17 cellular contexts compared by ENCODE assay signal in genomic region chr1:36436820-36437219, GRCh38. TPM values are rescaled to one million over a fixed set of nuclear protein-coding genes. Genes with fewer than 3 reads are reported as not detected.
A peak's percentile ranks its signal among the peaks of the same experiment; 100 is the strongest.
DNase-seq lines count a peak whose midpoint lies in the region; ATAC-seq and TF ChIP-seq lines count a peak whose summit lies in the region.
"Had no signal": no experiment of that assay in that cellular context is flagged by ENCODE, and none has a peak within 500 bp of the region (broad histone marks: within the 10 kb centered on the region; RNA-seq: fewer than 3 reads in every experiment).

No MANE protein-coding gene starts in this region.

- no peaks in the 10 kb centered on the region for H3K9me3 Mint-ChIP-seq in activated T-helper 17 cell treated with anti-CD3 and anti-CD28 coated beads, Interleukin-2, amount 50 U/mL, for 72 hours
- H3K9me3 Mint-ChIP-seq: activated CD4-positive, alpha-beta T cell treated with anti-CD3 and anti-CD28 coated beads, Interleukin-2, amount 10 ng/mL, durations not matched to agents 7 days and 5 days; activated naive CD4-positive, alpha-beta T cell treated with anti-CD3 and anti-CD28 coated beads, Interleukin-2, amount 50 U/mL, for 24 hours; stimulated activated naive CD8-positive, alpha-beta T cell treated with anti-CD3 and anti-CD28 coated beads, Interleukin-15, amount 100 ng/mL, for 72 hours had no signal

- TF ChIP-seq POLR2A in HCT116 (IDR thresholded peaks at IDR 0.05; ENCODE audit: borderline replicate concordance, extremely low read depth, insufficient read depth, insufficient read length): no peak
- TF ChIP-seq POLR2A in tibial nerve (IDR thresholded peaks at IDR 0.05): no peak

- ATAC-seq in HCT116: peak; percentile 88
- peak; percentile 6 for ATAC-seq in activated T-helper 17 cell treated with anti-CD3 and anti-CD28 coated beads, Interleukin-2, amount 50 U/mL, for 72 hours (replicated peaks)
- ATAC-seq: left cardiac atrium; stimulated activated naive CD8-positive, alpha-beta T cell treated with anti-CD3 and anti-CD28 coated beads, Interleukin-15, amount 100 ng/mL, for 72 hours had no signal

- CTCF ChIA-PET in HCT116 (lab: Charles Lee): no interaction called here

- TF ChIP-seq CTCF in HCT116 (IDR thresholded peaks at IDR 0.05 in 2 of 3, conservative IDR thresholded peaks at IDR 0.05 in 1 of 3; ENCODE audit: borderline replicate concordance in 1 of 3, insufficient read depth in 1 of 3, low read depth in 2 of 3, low read length in 2 of 3) (no peak), tibial nerve (IDR thresholded peaks at IDR 0.05) (no peak)

- peak; percentile 21; the same call in 1 of the 2 replicates for TF ChIP-seq RAD21 in HCT116 (IDR thresholded peaks at IDR 0.05; ENCODE audit: low read depth)

- WGBS in tibial nerve, 2 donors: 87 to 88% methylated on average over 1 of the region's 1 CpG

- peaks cover 16 to 28% of the 10 kb centered on the region in 2 experiments for H3K4me1 ChIP-seq in HCT116 (ENCODE audit: control insufficient read depth in 1 of 2, insufficient read depth in 2 of 2, low read length in 2 of 2)
- H3K4me1 ChIP-seq in tibial nerve: no peaks in the 10 kb centered on the region
- H3K4me1 ChIP-seq: right atrium auricular region, vagina had no signal

- H3K9me2 ChIP-seq in HCT116 (ENCODE audit: insufficient read depth): no peaks in the 10 kb centered on the region

- H3K9me3 ChIP-seq in HCT116 (ENCODE audit: control insufficient read depth in 1 of 2, insufficient read depth in 1 of 2, low read depth in 1 of 2, low read length in 2 of 2) (no peaks in the 10 kb centered on the region), tibial nerve (no peaks in the 10 kb centered on the region)
- H3K9me3 ChIP-seq: right atrium auricular region, vagina had no signal

- H3K4me3 ChIP-seq in HCT116 (replicated peaks in 1 of 2; ENCODE audit: low read depth in 1 of 2, low read length in 2 of 2) (peak overlapping the region in 1 of 2 experiments; percentile 51; a peak in 2 of 4 replicates), tibial nerve (no peak overlapping the region)
- H3K4me3 ChIP-seq: right atrium auricular region, vagina had no signal

- H3K4me3 Mint-ChIP-seq in activated T-helper 17 cell treated with anti-CD3 and anti-CD28 coated beads, Interleukin-2, amount 50 U/mL, for 72 hours: no peak overlapping the region
- H3K4me3 Mint-ChIP-seq: activated CD4-positive, alpha-beta T cell treated with anti-CD3 and anti-CD28 coated beads, Interleukin-2, amount 10 ng/mL, durations not matched to agents 7 days and 5 days; activated naive CD4-positive, alpha-beta T cell treated with anti-CD3 and anti-CD28 coated beads, Interleukin-2, amount 50 U/mL, for 24 hours; stimulated activated naive CD8-positive, alpha-beta T cell treated with anti-CD3 and anti-CD28 coated beads, Interleukin-15, amount 100 ng/mL, for 72 hours had no signal

- no peaks in the 10 kb centered on the region for H3K27me3 Mint-ChIP-seq in activated T-helper 17 cell treated with anti-CD3 and anti-CD28 coated beads, Interleukin-2, amount 50 U/mL, for 72 hours
- H3K27me3 Mint-ChIP-seq: activated CD4-positive, alpha-beta T cell treated with anti-CD3 and anti-CD28 coated beads, Interleukin-2, amount 10 ng/mL, durations not matched to agents 7 days and 5 days; activated naive CD4-positive, alpha-beta T cell treated with anti-CD3 and anti-CD28 coated beads, Interleukin-2, amount 50 U/mL, for 24 hours; stimulated activated naive CD8-positive, alpha-beta T cell treated with anti-CD3 and anti-CD28 coated beads, Interleukin-15, amount 100 ng/mL, for 72 hours had no signal

- peak; percentile 31 for DNase-seq in A172 (ENCODE audit: low spot score)
- peak; percentile 75 for DNase-seq in HCT116 (ENCODE audit: low read depth, low spot score)
- peak; percentile 67 for DNase-seq in iris pigment epithelial cell (ENCODE audit: low read depth)
- DNase-seq in tibial nerve (ENCODE audit: low spot score in 2 of 2): no peak
- no peak for DNase-seq in activated naive CD4-positive, alpha-beta T cell treated with Interleukin-2 at 50 U/mL for 16 hours
- DNase-seq in RPMI8226: no peak
- DNase-seq in NCI-H748 treated with DMSO at 0.1 percent for 48 hours (lab: John Stamatoyannopoulos, UW): no peak
- DNase-seq: activated CD4-positive, alpha-beta T cell treated with anti-CD3 and anti-CD28 coated beads, Interleukin-2, amount 10 ng/mL, durations not matched to agents 7 days and 5 days; left cardiac atrium; NCI-H1048; NCI-H69; stimulated activated naive CD8-positive, alpha-beta T cell treated with anti-CD3 and anti-CD28 coated beads, Interleukin-15, amount 100 ng/mL, for 72 hours had no signal

- H3K79me2 ChIP-seq in HCT116 (ENCODE audit: insufficient read depth, low read length): no peaks in the 10 kb centered on the region

- no TSS peak for BruUV-seq in HCT116 (replicated peaks; lab: Mats Ljungman, UMichigan)

- H3K27ac Mint-ChIP-seq in activated T-helper 17 cell treated with anti-CD3 and anti-CD28 coated beads, Interleukin-2, amount 50 U/mL, for 72 hours: no peak overlapping the region
- H3K27ac Mint-ChIP-seq: activated CD4-positive, alpha-beta T cell treated with anti-CD3 and anti-CD28 coated beads, Interleukin-2, amount 10 ng/mL, durations not matched to agents 7 days and 5 days; activated naive CD4-positive, alpha-beta T cell treated with anti-CD3 and anti-CD28 coated beads, Interleukin-2, amount 50 U/mL, for 24 hours; stimulated activated naive CD8-positive, alpha-beta T cell treated with anti-CD3 and anti-CD28 coated beads, Interleukin-15, amount 100 ng/mL, for 72 hours had no signal

- no peak overlapping the region for H2AFZ ChIP-seq in HCT116 (ENCODE audit: low read depth, low read length, poor library complexity, severe bottlenecking)

- TF ChIP-seq EP300 in tibial nerve (IDR thresholded peaks at IDR 0.05): no peak

- no peaks in the 10 kb centered on the region for H3K27me3 ChIP-seq in HCT116 (ENCODE audit: insufficient read depth, low read length)
- H3K27me3 ChIP-seq in tibial nerve: no peaks in the 10 kb centered on the region
- H3K27me3 ChIP-seq: right atrium auricular region, vagina had no signal

- no peaks in the 10 kb centered on the region for H3K36me3 Mint-ChIP-seq in activated T-helper 17 cell treated with anti-CD3 and anti-CD28 coated beads, Interleukin-2, amount 50 U/mL, for 72 hours (ENCODE audit: low read depth)
- H3K36me3 Mint-ChIP-seq: activated naive CD4-positive, alpha-beta T cell treated with anti-CD3 and anti-CD28 coated beads, Interleukin-2, amount 50 U/mL, for 24 hours had no signal

- H3K36me3 ChIP-seq in HCT116 (ENCODE audit: control insufficient read depth in 1 of 2, insufficient read depth in 2 of 2, low read length in 2 of 2): no peaks in the 10 kb centered on the region
- H3K36me3 ChIP-seq in tibial nerve: peaks cover 0 to 46% (median 0%) of the 10 kb centered on the region in 3 donors

- POLR2A ChIA-PET in HCT116 (lab: Charles Lee): interaction anchor here (0.9 to 1.6 kb wide), 4 partner anchors 12 to 50 kb away, joined by 3 read pairs; partner anchors contain the start of gene MRPS15

- H4K20me1 ChIP-seq in HCT116 (ENCODE audit: insufficient read depth): no peaks in the 10 kb centered on the region

- peak overlapping the region; percentile 8; the same call in 1 of the 2 replicates for H3K9ac ChIP-seq in HCT116 (ENCODE audit: low read length)

- intact Hi-C loops in HCT116 (cut with micrococcal nuclease): no loop called here

- peak overlapping the region; percentile 87 for H3K4me2 ChIP-seq in HCT116 (ENCODE audit: low read length)

- RAD21 ChIA-PET in HCT116 (lab: Charles Lee; ENCODE audit: low non-redundant PET in 1 of 2, low total read pairs in 2 of 2, uncharacterized antibody in 2 of 2, unreplicated experiment in 2 of 2): no interaction called here

- H3K27ac ChIP-seq in HCT116 (ENCODE audit: low read depth, low read length): peak overlapping the region; percentile 71; the same call in 1 of the 2 replicates
- H3K27ac ChIP-seq in tibial nerve: no peak overlapping the region
- H3K27ac ChIP-seq: right atrium auricular region, vagina had no signal

- H3K4me1 Mint-ChIP-seq in activated T-helper 17 cell treated with anti-CD3 and anti-CD28 coated beads, Interleukin-2, amount 50 U/mL, for 72 hours: peaks cover 3% of the 10 kb centered on the region
- H3K4me1 Mint-ChIP-seq: activated naive CD4-positive, alpha-beta T cell treated with anti-CD3 and anti-CD28 coated beads, Interleukin-2, amount 50 U/mL, for 24 hours; stimulated activated naive CD8-positive, alpha-beta T cell treated with anti-CD3 and anti-CD28 coated beads, Interleukin-15, amount 100 ng/mL, for 72 hours had no signal

TF ChIP-seq in HCT116, 20 proteins besides CTCF, POLR2A, EP300 and RAD21 (continues in another document):
- TF ChIP-seq CEBPB (IDR thresholded peaks at IDR 0.05; ENCODE audit: low read depth) (peak; percentile 84), ZNF274 (IDR thresholded peaks at IDR 0.05; ENCODE audit: low read depth, low read length) (no peak), ELF1 (IDR thresholded peaks at IDR 0.05; ENCODE audit: borderline replicate concordance, low read depth) (no peak), JUND (IDR thresholded peaks at IDR 0.05) (peak; percentile 97)

RNA-seq across cellular contexts. Expression of gene OSCP1, which starts 13.4 kb away (rescaled TPM):
- 5.8 and 9.2 TPM in 2 replicates for total RNA-seq in A172 (2014; rRNA removed; shearing (Covaris generic))
- total RNA-seq in HCT116 (2021; ENCODE audit: unreplicated experiment) (4.1 TPM), tibial nerve (10 to 100 TPM in 3 of 4 donors, 1 to 10 TPM in 1; 7.2 to 32.4 (median 17.6) TPM)
- 2.7 and 3.7 TPM in 2 replicates for polyA plus RNA-seq in HCT116 (2012)
- 1 to 10 TPM; 1.5 to 1.8 TPM for total RNA-seq in activated T-helper 17 cell treated with anti-CD3 and anti-CD28 coated beads, Interleukin-2, amount 50 U/mL, for 72 hours

RNA-seq across cellular contexts. Expression of gene MRPS15, which starts 27.4 kb away (rescaled TPM):
- total RNA-seq in A172 (2014; rRNA removed; shearing (Covaris generic)): 68.1 and 99.0 TPM in 2 replicates
- total RNA-seq in HCT116 (2021; ENCODE audit: unreplicated experiment) (98.7 TPM), tibial nerve (10 to 100 TPM; 23.3 to 77.7 (median 36.4) TPM)
- 49.0 and 74.2 TPM in 2 replicates for polyA plus RNA-seq in HCT116 (2012)
- total RNA-seq in activated T-helper 17 cell treated with anti-CD3 and anti-CD28 coated beads, Interleukin-2, amount 50 U/mL, for 72 hours: 100 to 1,000 TPM in 1 of 2 donors, 10 to 100 TPM in 1; 57.3 to 128 TPM

RNA-seq across cellular contexts. Expression of gene LSM10, which starts 39.1 kb away (rescaled TPM):
- total RNA-seq in A172 (2014; rRNA removed; shearing (Covaris generic)): 6.4 and 7.0 TPM in 2 replicates
- total RNA-seq in HCT116 (2021; ENCODE audit: unreplicated experiment) (49.5 TPM), tibial nerve (10 to 100 TPM; 10.2 to 75.6 (median 34.7) TPM)
- 62.3 and 62.4 TPM in 2 replicates for polyA plus RNA-seq in HCT116 (2012)
- total RNA-seq in activated T-helper 17 cell treated with anti-CD3 and anti-CD28 coated beads, Interleukin-2, amount 50 U/mL, for 72 hours: 10 to 100 TPM; 24.6 to 59.6 TPM

RNA-seq across cellular contexts. Expression of gene CSF3R, which starts 45.9 kb away (rescaled TPM):
- total RNA-seq in A172 (2014; rRNA removed; shearing (Covaris generic)): not detected in 2 replicates
- total RNA-seq in HCT116 (2021; ENCODE audit: unreplicated experiment) (0.32 TPM), tibial nerve (10 to 100 TPM; 12.5 to 27.8 (median 19.8) TPM)
- not detected in 2 replicates for polyA plus RNA-seq in HCT116 (2012)
- under 1 TPM in 1 of 2 donors, not detected in 1; 0.90 TPM for total RNA-seq in activated T-helper 17 cell treated with anti-CD3 and anti-CD28 coated beads, Interleukin-2, amount 50 U/mL, for 72 hours
- polyA plus RNA-seq: fibroblast of lung had no signal

RNA-seq across cellular contexts. Expression of gene STK40, which starts 51.1 kb away (rescaled TPM):
- 13.8 and 17.1 TPM in 2 replicates for total RNA-seq in A172 (2014; rRNA removed; shearing (Covaris generic))
- total RNA-seq in HCT116 (2021; ENCODE audit: unreplicated experiment): 33.9 TPM
- polyA plus RNA-seq in HCT116 (2012): 32.4 and 34.9 TPM in 2 replicates
- 10 to 100 TPM; 44.1 to 56.8 TPM for total RNA-seq in activated T-helper 17 cell treated with anti-CD3 and anti-CD28 coated beads, Interleukin-2, amount 50 U/mL, for 72 hours
- total RNA-seq in tibial nerve: 10 to 100 TPM; 25.7 to 39.3 (median 30.0) TPM

Comparison
In these comparisons a context has a peak if more than half of its experiments do, and no peak if none do; other contexts are left out.
1. DNase-seq: peak in A172 (single experiment), HCT116 (single experiment) and iris pigment epithelial cell (single experiment); none in tibial nerve (0 of 2), activated naive CD4-positive, alpha-beta T cell treated with Interleukin-2 at 50 U/mL for 16 hours (single experiment), RPMI8226 (single experiment) and NCI-H748 treated with DMSO at 0.1 percent for 48 hours (single experiment).